ENCODE assay signal across 22 cellular contexts in the genomic region with DNA sequence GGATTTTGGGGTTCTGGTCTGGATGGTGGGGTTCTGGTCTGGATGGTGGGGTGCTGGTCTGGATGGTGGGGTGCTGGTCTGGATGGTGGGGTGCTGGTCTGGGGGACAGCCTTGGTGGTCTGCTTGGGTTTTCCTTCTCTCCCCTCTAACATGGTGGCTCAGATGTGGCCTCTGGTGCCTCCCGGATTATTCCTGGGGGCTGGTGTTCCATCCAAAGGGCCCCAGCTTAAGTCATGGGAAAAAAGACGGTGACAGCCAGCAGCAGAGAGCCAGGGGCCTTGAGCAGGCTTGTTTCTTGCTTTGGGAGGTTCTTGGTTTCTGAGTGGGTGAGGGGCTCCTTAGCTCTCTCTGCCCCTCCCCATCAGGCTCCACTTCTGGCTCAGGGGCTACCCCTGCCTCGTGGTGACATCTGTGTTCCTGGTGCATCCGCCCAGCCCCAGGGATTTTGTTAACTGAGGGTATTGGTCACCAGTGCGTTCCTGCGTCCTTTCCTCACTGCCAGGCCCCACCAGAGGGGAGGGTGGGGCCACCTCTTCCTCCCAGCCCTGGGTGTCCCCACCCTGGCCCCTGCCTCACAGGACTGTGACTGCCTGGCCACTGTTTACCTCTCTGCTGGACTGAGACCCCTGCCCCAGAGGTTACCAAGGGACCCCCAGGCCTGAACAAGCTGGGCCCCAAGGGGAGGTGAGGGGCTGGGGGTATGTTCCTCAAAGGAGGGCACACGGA. TPM values are rescaled to one million over a fixed set of nuclear protein-coding genes. Genes with fewer than 3 reads are reported as not detected.
DNase-seq lines count a peak whose midpoint lies in the region; ATAC-seq and TF ChIP-seq lines count a peak whose summit lies in the region.
"Had no signal": no experiment of that assay in that cellular context is flagged by ENCODE, and none has a peak within 500 bp of the region (broad histone marks: within the 10 kb centered on the region; RNA-seq: fewer than 3 reads in every experiment).

No MANE protein-coding gene starts in this region.

- 71 to 78% (median 73%) methylated on average over 5 to 7 of the region's 7 CpGs for WGBS in stomach, 5 donors

- peaks cover 10% of the 10 kb centered on the region for H3K4me1 Mint-ChIP-seq in stimulated activated naive CD8-positive, alpha-beta T cell treated with anti-CD3 and anti-CD28 coated beads, Interleukin-15, amount 100 ng/mL, for 72 hours
- H3K4me1 Mint-ChIP-seq: CD4-positive, alpha-beta memory T cell had no signal

- no peaks in the 10 kb centered on the region for H3K9me3 ChIP-seq in stomach
- H3K9me3 ChIP-seq: BLaER1 had no signal

- H3K4me3 ChIP-seq in stomach, result no peak overlapping the region
- H3K4me3 ChIP-seq: BLaER1 had no signal

- no peak overlapping the region for H3K27ac Mint-ChIP-seq in stimulated activated naive CD8-positive, alpha-beta T cell treated with anti-CD3 and anti-CD28 coated beads, Interleukin-15, amount 100 ng/mL, for 72 hours
- H3K27ac Mint-ChIP-seq: CD4-positive, alpha-beta memory T cell had no signal

- H3K27me3 Mint-ChIP-seq in stimulated activated naive CD8-positive, alpha-beta T cell treated with anti-CD3 and anti-CD28 coated beads, Interleukin-15, amount 100 ng/mL, for 72 hours, result peaks cover 1% of the 10 kb centered on the region
- H3K27me3 Mint-ChIP-seq: CD4-positive, alpha-beta memory T cell had no signal

- H3K9me3 Mint-ChIP-seq in stimulated activated naive CD8-positive, alpha-beta T cell treated with anti-CD3 and anti-CD28 coated beads, Interleukin-15, amount 100 ng/mL, for 72 hours, result no peaks in the 10 kb centered on the region
- H3K9me3 Mint-ChIP-seq: CD4-positive, alpha-beta memory T cell had no signal

- TF ChIP-seq EP300 in stomach (IDR thresholded peaks at IDR 0.05), result no peak

- TF ChIP-seq CTCF in stomach (IDR thresholded peaks at IDR 0.05), result no peak

- peak; percentile 38 for ATAC-seq in stimulated activated naive CD8-positive, alpha-beta T cell treated with anti-CD3 and anti-CD28 coated beads, Interleukin-15, amount 100 ng/mL, for 72 hours
- no peak for ATAC-seq in stimulated activated naive CD8-positive, alpha-beta T cell treated with anti-CD3 and anti-CD28 coated beads, Interleukin-15, Interleukin-2, amounts not matched to agents 100 U/mL and 50 U/mL, for 24 hours

- peaks cover 0 to 57% (median 0%) of the 10 kb centered on the region in 3 donors for H3K27me3 ChIP-seq in stomach

- no peaks in the 10 kb centered on the region for H3K36me3 ChIP-seq in stomach
- H3K36me3 ChIP-seq: BLaER1 had no signal

- H3K27ac ChIP-seq in stomach, result no peak overlapping the region
- H3K27ac ChIP-seq: BLaER1 had no signal

- H3K4me3 Mint-ChIP-seq in stimulated activated naive CD8-positive, alpha-beta T cell treated with anti-CD3 and anti-CD28 coated beads, Interleukin-15, amount 100 ng/mL, for 72 hours, result no peak overlapping the region
- H3K4me3 Mint-ChIP-seq: CD4-positive, alpha-beta memory T cell had no signal

- peak in 1 of 2 donors; percentile 4 for DNase-seq in stimulated activated naive CD8-positive, alpha-beta T cell treated with anti-CD3 and anti-CD28 coated beads, Interleukin-15, amount 100 ng/mL, for 72 hours
- no peak for DNase-seq in stimulated activated naive CD8-positive, alpha-beta T cell treated with anti-CD3 and anti-CD28 coated beads, Interleukin-15, Interleukin-2, amounts not matched to agents 100 U/mL and 50 U/mL, for 24 hours
- DNase-seq in islet precursor cell (peak; percentile 29), stomach (peak; percentile 20), middle frontal gyrus (ENCODE audit: extremely low spot score, low spot score) (no peak), SK-N-DZ (ENCODE audit: low spot score) (no peak)
- DNase-seq in stimulated activated CD4-positive, alpha-beta T cell treated with anti-CD3 and anti-CD28 coated beads, Interleukin-4, amount 100 ng/mL, for 1 hour, result no peak
- DNase-seq: Calu3; CD4-positive, alpha-beta memory T cell; IMR-90; NCI-H1417 treated with DMSO at 0.1 percent for 48 hours; NCI-H187 treated with DMSO at 0.1 percent for 48 hours; NCI-H2227 treated with DMSO at 0.1 percent for 48 hours; NCI-H510A treated with DMSO at 0.1 percent for 48 hours; NCI-H82; OCI-M1; SHP77 had no signal

- intact Hi-C loops in stomach (cut with DNase I; ENCODE audit: low total_unique reads), result no loop called here

- TF ChIP-seq POLR2A in stomach (IDR thresholded peaks at IDR 0.05), result no peak

- peaks cover 0 to 9% (median 4%) of the 10 kb centered on the region in 4 donors for H3K4me1 ChIP-seq in stomach

RNA-seq across cellular contexts. Expression of gene ACTRT2, which starts 43.2 kb away (rescaled TPM):
- total RNA-seq in stomach, result not detected
- not detected for polyA plus RNA-seq in stomach
- not detected in 2 replicates for polyA plus RNA-seq in SK-N-DZ (2014; cell fraction: cytosol; rRNA removed)
- not detected in 2 replicates for polyA plus RNA-seq in SK-N-DZ (2014; cell fraction: nucleus; rRNA removed)
- total RNA-seq: A673; Calu3; CD4-positive, alpha-beta memory T cell; H1; IMR-90; M059J; RPMI7951 had no signal
- polyA plus RNA-seq: CD4-positive, alpha-beta memory T cell; H1; IMR-90 had no signal

Comparison
In these comparisons a context has a peak if more than half of its experiments do, and no peak if none do; other contexts are left out.
1. DNase-seq: peak in islet precursor cell (single experiment) and stomach (single experiment); none in stimulated activated naive CD8-positive, alpha-beta T cell treated with anti-CD3 and anti-CD28 coated beads, Interleukin-15, Interleukin-2, amounts not matched to agents 100 U/mL and 50 U/mL, for 24 hours (single experiment), middle frontal gyrus (single experiment), stimulated activated CD4-positive, alpha-beta T cell treated with anti-CD3 and anti-CD28 coated beads, Interleukin-4, amount 100 ng/mL, for 1 hour (single experiment) and SK-N-DZ (single experiment).